8 cellular contexts compared by ENCODE assay signal in the genomic region with DNA sequence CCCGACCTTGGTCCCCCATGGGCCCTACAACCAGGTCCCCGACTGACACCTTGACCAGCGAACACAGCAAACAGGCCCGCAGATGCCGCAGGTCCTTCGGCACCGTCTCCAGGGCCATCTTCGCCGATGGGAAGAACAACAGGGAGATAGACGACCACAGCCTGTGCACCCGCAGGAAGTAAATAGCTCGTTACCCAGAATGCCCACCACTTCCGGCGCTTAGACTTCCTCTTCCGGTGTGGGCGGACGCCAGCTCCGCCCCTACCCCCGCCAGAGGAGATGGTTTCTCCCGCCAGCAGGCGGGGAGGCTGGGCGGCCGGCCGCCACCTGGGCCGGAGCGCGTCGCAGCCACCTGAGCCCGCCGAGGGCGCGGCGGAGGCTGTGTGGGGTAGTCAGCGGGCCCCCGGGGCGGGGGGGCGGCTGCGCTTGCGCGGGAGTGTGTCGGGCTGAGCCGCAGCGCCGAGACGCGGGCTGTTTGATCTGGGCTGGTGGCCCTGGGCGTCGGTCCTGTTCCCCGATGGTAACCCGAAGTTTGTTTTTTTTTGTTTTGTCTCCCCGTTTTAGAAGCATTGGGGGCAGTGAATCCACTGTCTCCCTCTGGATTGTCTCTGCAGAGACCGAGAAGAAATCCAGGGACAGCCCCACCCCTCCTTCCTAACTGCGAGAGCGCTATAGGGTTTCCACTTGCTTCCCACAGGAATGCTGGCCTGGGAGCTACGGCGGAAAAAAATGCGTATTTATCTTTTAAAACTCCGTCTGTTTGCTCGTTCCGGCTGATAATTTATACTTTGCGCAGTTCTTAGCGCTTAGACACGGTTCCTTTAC. TPM values are rescaled to one million over a fixed set of nuclear protein-coding genes. Genes with fewer than 3 reads are reported as not detected.
A peak's percentile ranks its signal among the peaks of the same experiment; 100 is the strongest.
DNase-seq lines count a peak whose midpoint lies in the region; ATAC-seq and TF ChIP-seq lines count a peak whose summit lies in the region.

A gene (minus strand): TSS at position 184 of the 825 bp plus-strand sequence. CDS start 66 bp downstream, at position 118.

- CTCF ChIA-PET in PC-9 (lab: Charles Lee): interaction anchor here (0.6 to 2.5 kb wide), 2 partner anchors 65 to 92 kb away, joined by 8 to 20 read pairs; a partner anchor contains a TSS

- ATAC-seq in GM21717 (IDR thresholded peaks at IDR 0.05; ENCODE audit: unreplicated experiment): peak; percentile 71
- peak; percentile 92 to 93 for ATAC-seq in activated T-cell treated with anti-CD3 and anti-CD28 coated beads, Interleukin-2, amount 50 U/mL, for 4 hours

- H2AFZ ChIP-seq in PC-9: peak within 1 kb of the TSS; percentile 96

- TF ChIP-seq POLR2A in erythroblast (IDR thresholded peaks at IDR 0.05; ENCODE audit: low read length): peak; percentile 98

- intact Hi-C loops in PC-9 (cut with micrococcal nuclease; ENCODE audit: unreplicated experiment): loop anchor here (1.0 to 2.0 kb wide), 4 partner anchors 25 to 165 kb away; a partner anchor contains a TSS

- H3K4me3 ChIP-seq in PC-9 (peak within 1 kb of the TSS; percentile 99), mucosa of stomach (ENCODE audit: low read length) (peak within 1 kb of the TSS; percentile 94)

- H3K27me3 Mint-ChIP-seq in activated T-cell treated with anti-CD3 and anti-CD28 coated beads, Interleukin-2, amount 50 U/mL, for 4 hours (ENCODE audit: low read depth): no peaks in the 10 kb centered on the region

- TF ChIP-seq EP300 in Ishikawa (IDR thresholded peaks at IDR 0.05; ENCODE audit: borderline replicate concordance): peak; percentile 46; the same call in 1 of the 2 replicates

- H3K27me3 ChIP-seq in PC-9 (ENCODE audit: insufficient read depth, low read depth): 0 out of 2 replicates have a peak, but pooled peaks cover 4% of the 10 kb centered on the region
- H3K27me3 ChIP-seq in mucosa of stomach (ENCODE audit: control insufficient read depth, insufficient read depth, low read length): no peaks in the 10 kb centered on the region

- BruUV-seq in PC-9 (replicated peaks; lab: Mats Ljungman, UMichigan): no TSS peak

- POLR2A ChIA-PET in PC-9 (lab: Charles Lee; ENCODE audit: unreplicated experiment): interaction anchor here (0.6 to 1.3 kb wide), 10 partner anchors 32 to 1355 kb away, joined by 3 to 28 read pairs (median 4); a partner anchor contains a TSS

- H3F3A ChIP-seq in PC-9 (ENCODE audit: insufficient read depth, low read depth): peaks cover 9% of the 10 kb centered on the region

- H3K79me2 ChIP-seq in PC-9 (ENCODE audit: low read depth): peaks cover 14% of the 10 kb centered on the region

- peaks cover 16% of the 10 kb centered on the region for H3K4me1 ChIP-seq in PC-9 (replicated peaks; ENCODE audit: insufficient read depth)
- H3K4me1 ChIP-seq in mucosa of stomach (ENCODE audit: control insufficient read depth, insufficient read depth, low read length): peaks cover 15% of the 10 kb centered on the region

- peak; percentile 20; the same call in 1 of the 2 replicates for TF ChIP-seq RAD21 in Ishikawa (IDR thresholded peaks at IDR 0.05; ENCODE audit: low read depth)

- H3K9me2 ChIP-seq in PC-9 (ENCODE audit: insufficient read depth): no peaks in the 10 kb centered on the region

- peak within 1 kb of the TSS; percentile 94 for H3K9ac ChIP-seq in mucosa of stomach (ENCODE audit: low read length)

- H3K27ac ChIP-seq in PC-9: peak within 1 kb of the TSS; percentile 64

- H3K4me3 Mint-ChIP-seq in activated T-cell treated with anti-CD3 and anti-CD28 coated beads, Interleukin-2, amount 50 U/mL, for 4 hours: peak within 1 kb of the TSS; percentile 100

- H3K9me3 ChIP-seq in PC-9 (ENCODE audit: insufficient read depth, low read depth): no peaks in the 10 kb centered on the region
- no peaks in the 10 kb centered on the region for H3K9me3 ChIP-seq in mucosa of stomach (ENCODE audit: control insufficient read depth, low read length)

- peaks cover 54% of the 10 kb centered on the region for H3K4me1 Mint-ChIP-seq in activated T-cell treated with anti-CD3 and anti-CD28 coated beads, Interleukin-2, amount 50 U/mL, for 4 hours (ENCODE audit: low read depth)

- peak; percentile 81 for DNase-seq in DMS53 treated with DMSO at 0.1 percent for 48 hours (lab: John Stamatoyannopoulos, UW; ENCODE audit: unreplicated experiment)
- peak; percentile 83 to 92 for DNase-seq in PC-9
- DNase-seq in activated T-cell treated with anti-CD3 and anti-CD28 coated beads, Interleukin-2, amount 50 U/mL, for 4 hours: peak; percentile 86
- peak; percentile 97 for DNase-seq in erythroblast (lab: John Stamatoyannopoulos, UW)
- peak; percentile 77 to 88 for DNase-seq in stimulated activated CD8-positive, alpha-beta memory T cell treated with anti-CD3 and anti-CD28 coated beads, Interleukin-7, amount 100 ng/mL, for 1 hour (ENCODE audit: low read depth in 2 of 2)

- H3K9me3 Mint-ChIP-seq in activated T-cell treated with anti-CD3 and anti-CD28 coated beads, Interleukin-2, amount 50 U/mL, for 4 hours: no peaks in the 10 kb centered on the region

- H3K36me3 ChIP-seq in PC-9 (ENCODE audit: low read depth) (peaks cover 18% of the 10 kb centered on the region; the same call in 1 of the 2 replicates), mucosa of stomach (ENCODE audit: control insufficient read depth, insufficient read depth, low read length) (peaks cover 8% of the 10 kb centered on the region)

- H4K20me1 ChIP-seq in PC-9 (ENCODE audit: insufficient read depth): peaks cover 3% of the 10 kb centered on the region; the same call in 1 of the 2 replicates

- H3K36me3 Mint-ChIP-seq in activated T-cell treated with anti-CD3 and anti-CD28 coated beads, Interleukin-2, amount 50 U/mL, for 4 hours (ENCODE audit: insufficient read depth): peaks cover 36% of the 10 kb centered on the region

- no peak for TF ChIP-seq CTCF in PC-9 (conservative IDR thresholded peaks at IDR 0.05)

- H3K4me2 ChIP-seq in PC-9: peak within 1 kb of the TSS; percentile 91

TF ChIP-seq in Ishikawa, 13 proteins besides CTCF, POLR2A, EP300 and RAD21:
- TF ChIP-seq CEBPB (IDR thresholded peaks at IDR 0.05) (no peak), YY1 (IDR thresholded peaks at IDR 0.05; ENCODE audit: low read depth) (no peak; the same call in 1 of the 2 replicates), TCF12 (IDR thresholded peaks at IDR 0.05; ENCODE audit: low read depth) (peak; percentile 72), EGR1 (IDR thresholded peaks at IDR 0.05) (peak; percentile 60), TEAD4 (IDR thresholded peaks at IDR 0.05) (peak; percentile 23; the same call in 1 of the 2 replicates), FOXM1 (IDR thresholded peaks at IDR 0.05; ENCODE audit: borderline replicate concordance, low read depth) (no peak), TAF1 (IDR thresholded peaks at IDR 0.05; ENCODE audit: low read depth) (peak; percentile 64), ZBTB7A (IDR thresholded peaks at IDR 0.05; ENCODE audit: low read depth) (no peak), NFIC (IDR thresholded peaks at IDR 0.05) (no peak), CREB1 (IDR thresholded peaks at IDR 0.05; ENCODE audit: low read depth) (peak; percentile 13; the same call in 1 of the 2 replicates)
- TF ChIP-seq, protein P1, sequence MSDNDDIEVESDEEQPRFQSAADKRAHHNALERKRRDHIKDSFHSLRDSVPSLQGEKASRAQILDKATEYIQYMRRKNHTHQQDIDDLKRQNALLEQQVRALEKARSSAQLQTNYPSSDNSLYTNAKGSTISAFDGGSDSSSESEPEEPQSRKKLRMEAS (IDR thresholded peaks at IDR 0.05): peak; percentile 62
- TF ChIP-seq, protein P2, sequence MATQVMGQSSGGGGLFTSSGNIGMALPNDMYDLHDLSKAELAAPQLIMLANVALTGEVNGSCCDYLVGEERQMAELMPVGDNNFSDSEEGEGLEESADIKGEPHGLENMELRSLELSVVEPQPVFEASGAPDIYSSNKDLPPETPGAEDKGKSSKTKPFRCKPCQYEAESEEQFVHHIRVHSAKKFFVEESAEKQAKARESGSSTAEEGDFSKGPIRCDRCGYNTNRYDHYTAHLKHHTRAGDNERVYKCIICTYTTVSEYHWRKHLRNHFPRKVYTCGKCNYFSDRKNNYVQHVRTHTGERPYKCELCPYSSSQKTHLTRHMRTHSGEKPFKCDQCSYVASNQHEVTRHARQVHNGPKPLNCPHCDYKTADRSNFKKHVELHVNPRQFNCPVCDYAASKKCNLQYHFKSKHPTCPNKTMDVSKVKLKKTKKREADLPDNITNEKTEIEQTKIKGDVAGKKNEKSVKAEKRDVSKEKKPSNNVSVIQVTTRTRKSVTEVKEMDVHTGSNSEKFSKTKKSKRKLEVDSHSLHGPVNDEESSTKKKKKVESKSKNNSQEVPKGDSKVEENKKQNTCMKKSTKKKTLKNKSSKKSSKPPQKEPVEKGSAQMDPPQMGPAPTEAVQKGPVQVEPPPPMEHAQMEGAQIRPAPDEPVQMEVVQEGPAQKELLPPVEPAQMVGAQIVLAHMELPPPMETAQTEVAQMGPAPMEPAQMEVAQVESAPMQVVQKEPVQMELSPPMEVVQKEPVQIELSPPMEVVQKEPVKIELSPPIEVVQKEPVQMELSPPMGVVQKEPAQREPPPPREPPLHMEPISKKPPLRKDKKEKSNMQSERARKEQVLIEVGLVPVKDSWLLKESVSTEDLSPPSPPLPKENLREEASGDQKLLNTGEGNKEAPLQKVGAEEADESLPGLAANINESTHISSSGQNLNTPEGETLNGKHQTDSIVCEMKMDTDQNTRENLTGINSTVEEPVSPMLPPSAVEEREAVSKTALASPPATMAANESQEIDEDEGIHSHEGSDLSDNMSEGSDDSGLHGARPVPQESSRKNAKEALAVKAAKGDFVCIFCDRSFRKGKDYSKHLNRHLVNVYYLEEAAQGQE (IDR thresholded peaks at IDR 0.05; ENCODE audit: low read depth): 0 out of 2 replicates have a peak, but pooled peaks have one; percentile 3
- TF ChIP-seq, protein P3, sequence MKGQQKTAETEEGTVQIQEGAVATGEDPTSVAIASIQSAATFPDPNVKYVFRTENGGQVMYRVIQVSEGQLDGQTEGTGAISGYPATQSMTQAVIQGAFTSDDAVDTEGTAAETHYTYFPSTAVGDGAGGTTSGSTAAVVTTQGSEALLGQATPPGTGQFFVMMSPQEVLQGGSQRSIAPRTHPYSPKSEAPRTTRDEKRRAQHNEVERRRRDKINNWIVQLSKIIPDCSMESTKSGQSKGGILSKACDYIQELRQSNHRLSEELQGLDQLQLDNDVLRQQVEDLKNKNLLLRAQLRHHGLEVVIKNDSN (IDR thresholded peaks at IDR 0.05): no peak
TF ChIP-seq in Ishikawa: peak in this region for 7.

RNA-seq across cellular contexts. Expression of the gene that starts here (rescaled TPM):
- total RNA-seq in PC-9 (2021): 72.2 and 74.8 TPM in 2 replicates
- total RNA-seq in activated T-cell treated with anti-CD3 and anti-CD28 coated beads, Interleukin-2, amount 50 U/mL, for 4 hours: 100 to 1,000 TPM; 144 to 154 (median 152) TPM

Comparison
In these comparisons a context has a peak if more than half of its experiments do, and no peak if none do; other contexts are left out.
1. Peak in every context shown above with its lines: DNase-seq, ATAC-seq, H3K4me3 ChIP-seq and H3K27ac ChIP-seq.